Comparison of ENCODE assay signal across 13 cellular contexts in the genomic region with DNA sequence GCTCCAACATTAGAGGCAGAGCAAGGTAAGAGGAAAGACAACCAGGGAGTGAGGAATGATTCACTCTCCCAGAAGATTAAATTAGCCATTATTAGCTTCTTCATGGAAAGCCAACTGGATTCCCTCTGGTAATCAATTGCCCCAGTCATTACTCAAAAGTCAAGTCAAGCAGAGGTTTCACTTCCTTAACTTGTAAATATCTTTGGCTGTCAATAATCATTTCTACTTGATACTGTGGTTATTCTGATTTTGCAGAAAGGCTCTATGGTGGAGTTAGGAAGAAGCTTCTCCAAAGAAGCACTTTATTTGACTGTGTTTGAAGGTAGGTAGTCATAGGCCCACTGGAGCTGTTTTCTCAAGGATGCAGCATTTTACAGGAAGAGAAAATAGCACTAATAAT.
"Had no signal": no experiment of that assay in that cellular context is flagged by ENCODE, and none has a peak within 500 bp of the region (broad histone marks: within the 10 kb centered on the region; RNA-seq: fewer than 3 reads in every experiment).

No MANE protein-coding gene starts in this region.

- H3K4me1 Mint-ChIP-seq: neural crest cell had no signal

- ATAC-seq: heart left ventricle; mucosa of descending colon; naive thymus-derived CD8-positive, alpha-beta T cell had no signal

- H3K27ac Mint-ChIP-seq: naive thymus-derived CD8-positive, alpha-beta T cell had no signal

- H3K4me3 Mint-ChIP-seq: naive thymus-derived CD8-positive, alpha-beta T cell; neural crest cell had no signal

- DNase-seq: effector CD8-positive, alpha-beta T cell; heart left ventricle; hippocampal formation; mammary epithelial cell; mucosa of descending colon; naive thymus-derived CD8-positive, alpha-beta T cell; nucleus accumbens; ovary; small intestine; stimulated activated CD4-positive, alpha-beta T cell treated with anti-CD3 and anti-CD28 coated beads, Interleukin-12 subunit alpha, Interleukin-12 subunit beta, amount 100 ng/mL, for 4 hours; stimulated activated naive CD4-positive, alpha-beta T cell treated with Interleukin-2 at 50 U/mL for 16 hours; trophoblast cell had no signal
